In genomic region chr7:41567350-41568114, GRCh38 we compare ENCODE assay signal across 1 cellular context.
TF ChIP-seq lines count a peak whose summit lies in the region.

No MANE protein-coding gene starts in this region.

TF ChIP-seq in GM12878, 131 proteins besides CTCF, POLR2A, EP300 and RAD21 (continued from another document):
- TF ChIP-seq NKRF (conservative IDR thresholded peaks at IDR 0.05) = no peak
- TF ChIP-seq SMC3 (IDR thresholded peaks at IDR 0.05; ENCODE audit: borderline replicate concordance, low read length) = no peak
- no peak for TF ChIP-seq SPI1 (IDR thresholded peaks at IDR 0.05; ENCODE audit: borderline replicate concordance, insufficient read depth, low read depth, low read length)
